In genomic region chr4:55684276-55684675, GRCh38 we compare ENCODE assay signal across 29 cellular contexts. TPM values are rescaled to one million over a fixed set of nuclear protein-coding genes. Genes with fewer than 3 reads are reported as not detected.
"Had no signal": no experiment of that assay in that cellular context is flagged by ENCODE, and none has a peak within 500 bp of the region (broad histone marks: within the 10 kb centered on the region; RNA-seq: fewer than 3 reads in every experiment).

No MANE protein-coding gene starts in this region.

- H3K4me1 ChIP-seq: stomach, suprapubic skin, testis, thyroid gland, tibial artery, tibial nerve, transverse colon, upper lobe of left lung, upper lobe of right lung, uterus, vagina had no signal

- H3K9me3 ChIP-seq: stomach, suprapubic skin, testis, thoracic aorta, thyroid gland, tibial artery, tibial nerve, transverse colon, upper lobe of left lung, upper lobe of right lung, uterus, vagina had no signal

- DNase-seq: stimulated activated CD4-positive, alpha-beta T cell treated with anti-CD3 and anti-CD28 coated beads, Interleukin-2, amount 100 ng/mL, for 48 hours; stimulated activated CD4-positive, alpha-beta T cell treated with anti-CD3 and anti-CD28 coated beads, Interleukin-4, amount 100 ng/mL, for 1 hour; stimulated activated CD4-positive, alpha-beta T cell treated with anti-CD3 and anti-CD28 coated beads, Interleukin-4, amount 100 ng/mL, for 24 hours; stimulated activated CD4-positive, alpha-beta T cell treated with anti-CD3 and anti-CD28 coated beads, Interleukin-4, amount 100 ng/mL, for 4 hours; stimulated activated CD8-positive, alpha-beta memory T cell treated with anti-CD3 and anti-CD28 coated beads, Interleukin-4, amount 100 ng/mL, for 48 hours; stimulated activated naive B cell treated with anti-CD40 and anti-IgM and Interleukin-4, amounts not matched to agents 10 μg/mL and 1 μg/mL and 100 μg/mL, for 72 hours; stimulated activated naive CD4-positive, alpha-beta T cell; stimulated activated naive CD4-positive, alpha-beta T cell treated with Interleukin-2 at 50 U/mL for 16 hours; stimulated activated naive CD8-positive, alpha-beta T cell treated with anti-CD3 and anti-CD28 coated beads, Interleukin-15, amount 100 ng/mL, for 72 hours; stimulated activated naive CD8-positive, alpha-beta T cell treated with anti-CD3 and anti-CD28 coated beads, Interleukin-15, Interleukin-2, amounts not matched to agents 100 U/mL and 50 U/mL, for 24 hours; stomach; substantia nigra; testis; thyroid gland; tibial artery; transverse colon; trophoblast cell; upper lobe of left lung; upper lobe of right lung; uterus had no signal

- ATAC-seq: stimulated activated effector memory CD8-positive, alpha-beta T cell treated with anti-CD3 and anti-CD28 coated beads, Interleukin-12 subunit alpha, Interleukin-12 subunit beta, amount 100 ng/mL, for 72 hours; stimulated activated memory B cell treated with anti-CD40 and anti-IgM and Interleukin-4, amounts not matched to agents 10 μg/mL and 1 μg/mL and 100 μg/mL, for 72 hours; stimulated activated naive B cell treated with anti-CD40 and anti-IgM and Interleukin-4, amounts not matched to agents 10 μg/mL and 1 μg/mL and 100 μg/mL, for 72 hours; stimulated activated naive CD8-positive, alpha-beta T cell treated with anti-CD3 and anti-CD28 coated beads, Interleukin-15, amount 100 ng/mL, for 72 hours; stimulated activated naive CD8-positive, alpha-beta T cell treated with anti-CD3 and anti-CD28 coated beads, Interleukin-15, Interleukin-2, amounts not matched to agents 100 U/mL and 50 U/mL, for 24 hours; upper lobe of right lung had no signal

- H3K27ac ChIP-seq: stomach, suprapubic skin, testis, thoracic aorta, thyroid gland, tibial artery, tibial nerve, transverse colon, upper lobe of left lung, upper lobe of right lung, uterus, vagina had no signal

- H3K27me3 ChIP-seq: stomach, suprapubic skin, testis, thyroid gland, tibial artery, tibial nerve, transverse colon, upper lobe of left lung, upper lobe of right lung, uterus, vagina had no signal

- FAIRE-seq: urothelium cell line had no signal

- H3K4me3 ChIP-seq: stomach, suprapubic skin, testis, thoracic aorta, thyroid gland, tibial artery, tibial nerve, transverse colon, upper lobe of left lung, upper lobe of right lung, uterus, vagina had no signal

- H3K36me3 ChIP-seq: stomach, suprapubic skin, thoracic aorta, thyroid gland, tibial artery, tibial nerve, transverse colon, upper lobe of left lung, upper lobe of right lung, uterus, vagina had no signal

RNA-seq across cellular contexts. Expression of gene NMU, which starts 48.2 kb away (rescaled TPM):
- total RNA-seq: subcutaneous adipose tissue, thoracic aorta, ureter had no signal
